In genomic region chrX:76279007-76279406, GRCh38 we compare ENCODE assay signal across 8 cellular contexts.
DNase-seq lines count a peak whose midpoint lies in the region; TF ChIP-seq lines count a peak whose summit lies in the region.

No MANE protein-coding gene starts in this region.

- POLR2A ChIA-PET in HEK293 (lab: Yijun Ruan, JAX), result no interaction called here

- DNase-seq in NCI-H2081 (lab: John Stamatoyannopoulos, UW) (peak; percentile 21 to 51), NCI-H2081 treated with DMSO at 0.1 percent for 48 hours (lab: John Stamatoyannopoulos, UW) (no peak), NCI-H345 treated with DMSO at 0.1 percent for 48 hours (lab: John Stamatoyannopoulos, UW; ENCODE audit: unreplicated experiment) (peak; percentile 2), fibroblast of lung (ENCODE audit: low read depth in 2 of 2) (peak; percentile 21 to 55), ovary (peak in 3 of 5 donors; percentile 22 to 33 (median 24)), cerebellar nuclear complex (lab: John Stamatoyannopoulos, UW) (no peak)
- DNase-seq in activated CD4-positive, alpha-beta T cell treated with anti-CD3 and anti-CD28 coated beads, Interleukin-2, amount 50 U/mL, for 48 hours, result peak; percentile 28 to 42

- H3K4me3 ChIP-seq in HEK293 (ENCODE audit: low read depth, low read length) (no peak overlapping the region), fibroblast of lung (replicated peaks in 1 of 4; ENCODE audit: control extremely low read depth in 1 of 4, insufficient read depth in 1 of 4, low read depth in 3 of 4, low read length in 4 of 4) (no peak overlapping the region), ovary (no peak overlapping the region)

- no peak overlapping the region for H2AFZ ChIP-seq in fibroblast of lung (ENCODE audit: low read length)

- H3K36me3 ChIP-seq in HEK293 (ENCODE audit: control insufficient read depth in 2 of 2, insufficient read depth in 1 of 2, low read length in 2 of 2), result no peaks in the 10 kb centered on the region
- H3K36me3 ChIP-seq in fibroblast of lung (ENCODE audit: control insufficient read depth, insufficient read depth, low read length), result no peaks in the 10 kb centered on the region
- no peaks in the 10 kb centered on the region for H3K36me3 ChIP-seq in ovary

- H3K4me1 ChIP-seq in HEK293 (ENCODE audit: control insufficient read depth, insufficient read depth, low read length) (no peaks in the 10 kb centered on the region), fibroblast of lung (ENCODE audit: control insufficient read depth, extremely low read depth, insufficient read depth, low read length) (no peaks in the 10 kb centered on the region), ovary (ENCODE audit: insufficient read depth) (no peaks in the 10 kb centered on the region)

- TF ChIP-seq CTCF in HEK293 (tag by site-specific recombination; IDR thresholded peaks at IDR 0.05) (peak; percentile 72), fibroblast of lung (conservative IDR thresholded peaks at IDR 0.05 in 1 of 2, IDR thresholded peaks at IDR 0.05 in 1 of 2; ENCODE audit: low read depth in 1 of 2, low read length in 2 of 2) (peak; percentile 55 to 59), ovary (IDR thresholded peaks at IDR 0.05) (no peak)

- no peak for TF ChIP-seq POLR2A in ovary (IDR thresholded peaks at IDR 0.05)

- H3K9ac ChIP-seq in fibroblast of lung (ENCODE audit: insufficient read depth, low read length), result no peak overlapping the region

- CTCF ChIA-PET in HEK293 (lab: Yijun Ruan, JAX), result interaction anchor here (0.6 to 2.8 kb wide), 15 partner anchors 13 to 1905 kb away, joined by 3 to 20 read pairs (median 3); no protein-coding TSS in a partner anchor

- H3K27me3 ChIP-seq in fibroblast of lung (ENCODE audit: control insufficient read depth, insufficient read depth, low read length), result no peaks in the 10 kb centered on the region
- H3K27me3 ChIP-seq in ovary, result no peaks in the 10 kb centered on the region

- H3K79me2 ChIP-seq in fibroblast of lung (ENCODE audit: control insufficient read depth, insufficient read depth, low read length), result no peaks in the 10 kb centered on the region

- no peaks in the 10 kb centered on the region; the same call in 1 of the 2 replicates for H3K9me3 ChIP-seq in HEK293 (ENCODE audit: control insufficient read depth, insufficient read depth, low read depth, low read length)
- no peaks in the 10 kb centered on the region for H3K9me3 ChIP-seq in fibroblast of lung (ENCODE audit: control insufficient read depth, insufficient read depth, low read depth, low read length)
- no peaks in the 10 kb centered on the region for H3K9me3 ChIP-seq in ovary

- intact Hi-C loops in ovary (cut with DNase I), result no loop called here

- no peaks in the 10 kb centered on the region for H4K20me1 ChIP-seq in fibroblast of lung (ENCODE audit: control insufficient read depth, extremely low read depth, insufficient read depth, low read length)

- no peak for TF ChIP-seq EP300 in ovary (IDR thresholded peaks at IDR 0.05)

- no peak overlapping the region for H3K4me2 ChIP-seq in fibroblast of lung (ENCODE audit: extremely low read depth, insufficient read depth, low read length)

- H3K27ac ChIP-seq in HEK293 (ENCODE audit: extremely low read depth, low read depth, low read length) (no peak overlapping the region), fibroblast of lung (ENCODE audit: insufficient read depth, low read length) (no peak overlapping the region), ovary (no peak overlapping the region)

TF ChIP-seq in HEK293, 187 proteins besides CTCF, POLR2A, EP300 and RAD21:
- TF ChIP-seq ZNF585B (tag by site-specific recombination; IDR thresholded peaks at IDR 0.05), result no peak
- no peak for TF ChIP-seq ZNF366 (tag by site-specific recombination; conservative IDR thresholded peaks at IDR 0.05)
- no peak for TF ChIP-seq YY1 (tag by site-specific recombination; IDR thresholded peaks at IDR 0.05)
- TF ChIP-seq OVOL3 (tag by site-specific recombination; IDR thresholded peaks at IDR 0.05), result no peak
- no peak for TF ChIP-seq ZNF501 (tag by site-specific recombination; IDR thresholded peaks at IDR 0.05)
- no peak for TF ChIP-seq ZNF112 (tag by site-specific recombination; IDR thresholded peaks at IDR 0.05)
- TF ChIP-seq GLI2 (tag by site-specific recombination; IDR thresholded peaks at IDR 0.05; ENCODE audit: borderline replicate concordance, low read depth), result no peak
- no peak for TF ChIP-seq ZNF394 (tag by site-specific recombination; IDR thresholded peaks at IDR 0.05; ENCODE audit: borderline replicate concordance)
- no peak for TF ChIP-seq KLF17 (tag by site-specific recombination; IDR thresholded peaks at IDR 0.05)
- peak; percentile 77 for TF ChIP-seq ZNF654 (tag by site-specific recombination; IDR thresholded peaks at IDR 0.05; ENCODE audit: low read depth)
- no peak for TF ChIP-seq ZFHX2 (tag by site-specific recombination; conservative IDR thresholded peaks at IDR 0.05)
- no peak for TF ChIP-seq ZNF629 (tag by site-specific recombination; IDR thresholded peaks at IDR 0.05)
- TF ChIP-seq ZNF148 (tag by site-specific recombination; IDR thresholded peaks at IDR 0.05; ENCODE audit: borderline replicate concordance), result no peak
- TF ChIP-seq KLF8 (tag by site-specific recombination; IDR thresholded peaks at IDR 0.05), result no peak
- peak; percentile 61 for TF ChIP-seq IKZF3 (tag by site-specific recombination; IDR thresholded peaks at IDR 0.05)

Comparison
In these comparisons a context has a peak if more than half of its experiments do, and no peak if none do; other contexts are left out.
1. DNase-seq: peak in NCI-H2081 (2 of 2), NCI-H345 treated with DMSO at 0.1 percent for 48 hours (single experiment), activated CD4-positive, alpha-beta T cell treated with anti-CD3 and anti-CD28 coated beads, Interleukin-2, amount 50 U/mL, for 48 hours (2 of 2), fibroblast of lung (2 of 2) and ovary (3 of 5); none in NCI-H2081 treated with DMSO at 0.1 percent for 48 hours (single experiment) and cerebellar nuclear complex (0 of 2).
2. CTCF ChIP-seq: peak in HEK293 (single experiment) and fibroblast of lung (2 of 2); none in ovary (0 of 3).